Comparison of ENCODE assay signal across 8 cellular contexts in the genomic region with DNA sequence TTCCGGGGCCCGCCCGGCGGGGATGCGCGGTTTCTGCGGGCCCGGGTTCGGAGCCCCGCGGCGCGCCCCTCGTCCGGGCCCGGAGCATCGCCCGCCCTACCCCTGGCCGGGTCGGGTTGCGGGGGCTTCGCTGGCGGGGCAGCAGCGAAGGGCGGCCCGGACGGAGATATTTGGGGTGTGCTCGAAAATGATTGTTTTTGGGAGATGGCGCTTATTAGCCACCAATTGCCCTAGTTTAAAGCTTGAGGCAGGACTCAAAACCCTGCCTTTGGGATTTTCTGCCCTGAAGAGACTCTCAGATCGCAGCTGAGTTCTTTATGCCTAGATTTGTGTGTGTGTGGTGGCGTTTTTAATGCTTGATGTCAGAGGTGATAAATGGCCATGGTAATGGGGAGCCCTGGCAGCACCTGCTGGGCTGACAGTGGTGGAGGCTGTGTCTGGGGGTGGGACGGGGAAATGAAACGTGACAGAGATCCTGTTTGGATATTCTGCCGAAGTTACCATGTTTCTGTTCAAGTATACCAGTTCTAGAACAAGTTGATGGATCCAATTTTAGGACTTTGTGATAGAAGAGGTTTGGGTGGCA. TPM values are rescaled to one million over a fixed set of nuclear protein-coding genes. Genes with fewer than 3 reads are reported as not detected.
DNase-seq lines count a peak whose midpoint lies in the region; ATAC-seq lines count a peak whose summit lies in the region.

No MANE protein-coding gene starts in this region.

- peak overlapping the region; percentile 75 for H3K4me3 ChIP-seq in H7 (ENCODE audit: insufficient read depth, low read depth, low read length)
- peak overlapping the region; percentile 77 to 98 for H3K4me3 ChIP-seq in aorta (ENCODE audit: low read length in 2 of 2)

- H3K27me3 ChIP-seq in H7 (ENCODE audit: control insufficient read depth, insufficient read depth, low read length) (no peaks in the 10 kb centered on the region; the same call in 1 of the 2 replicates), aorta (ENCODE audit: control insufficient read depth in 1 of 2, insufficient read depth in 2 of 2, low read length in 1 of 2) (no peaks in the 10 kb centered on the region)

- peaks cover 0 to 6% of the 10 kb centered on the region in 2 donors for H3K4me1 ChIP-seq in aorta (ENCODE audit: control insufficient read depth in 1 of 2, insufficient read depth in 2 of 2, low read length in 2 of 2)

- 0 to 1% methylated on average over 33 to 34 of the region's 34 CpGs for WGBS in aorta, 2 donors

- peaks cover 36 to 51% (median 39%) of the 10 kb centered on the region in 3 donors for H3K4me1 Mint-ChIP-seq in naive B cell

- intact Hi-C loops in aorta (cut with DNase I) = loop anchor here (2.0 to 5.0 kb wide), 3 partner anchors 60 to 185 kb away; a partner anchor contains a TSS

- ATAC-seq in naive B cell (ENCODE audit: low read depth in 2 of 2) (peak; percentile 19 to 24), aorta (ENCODE audit: low FRiP score) (no peak), HG02970 (IDR thresholded peaks at IDR 0.05; ENCODE audit: low FRiP score, unreplicated experiment) (no peak), GM18502 (IDR thresholded peaks at IDR 0.05; ENCODE audit: poor library complexity, unreplicated experiment) (no peak)

- no peaks in the 10 kb centered on the region for H3K36me3 Mint-ChIP-seq in naive B cell

- peak overlapping the region; percentile 85 to 96 (median 94) for H3K4me3 Mint-ChIP-seq in naive B cell

- H3K9me3 Mint-ChIP-seq in naive B cell = no peaks in the 10 kb centered on the region

- peak overlapping the region; percentile 10 to 43 for H3K27ac ChIP-seq in aorta (ENCODE audit: low read depth in 1 of 2, low read length in 2 of 2)

- H3K9me3 ChIP-seq in aorta (ENCODE audit: control insufficient read depth, low read length) = no peaks in the 10 kb centered on the region

- H3K36me3 ChIP-seq in H7 (replicated peaks; ENCODE audit: control insufficient read depth, insufficient read depth, low read length) (no peaks in the 10 kb centered on the region), aorta (ENCODE audit: control insufficient read depth in 1 of 2, insufficient read depth in 2 of 2, low read length in 1 of 2) (no peaks in the 10 kb centered on the region)

- H3K27ac Mint-ChIP-seq in naive B cell = peak overlapping the region; percentile 60 to 91 (median 82)

- DNase-seq in DMS79 treated with DMSO at 0.1 percent for 48 hours (lab: John Stamatoyannopoulos, UW) (peak; percentile 4), H7 (no peak), T follicular helper cell (ENCODE audit: low read depth) (peak; percentile 13), dermis microvascular lymphatic vessel endothelial cell (ENCODE audit: low read depth in 2 of 2) (peak; percentile 7 to 33), naive B cell (peak; percentile 44), aorta (no peak)

- H3K27me3 Mint-ChIP-seq in naive B cell = peaks cover 4 to 15% (median 12%) of the 10 kb centered on the region in 3 donors

RNA-seq across cellular contexts. Expression of a gene that starts 0.6 kb away (rescaled TPM):
- total RNA-seq in H7 (2014; rRNA removed; shearing (Covaris generic)) = 22.9 and 24.7 TPM in 2 replicates
- total RNA-seq in dermis microvascular lymphatic vessel endothelial cell = 4.2 and 6.7 TPM in 2 replicates
- polyA plus RNA-seq in naive B cell (ENCODE audit: low read depth in 6 of 6) = 10 to 100 TPM; 11.2 to 15.4 (median 12.6) TPM
- 10 to 100 TPM in 1 of 2 donors, 1 to 10 TPM in 1; 7.9 to 12.8 TPM for total RNA-seq in aorta
- polyA plus RNA-seq in aorta = 10 to 100 TPM in 1 of 2 donors, 1 to 10 TPM in 1; 5.9 to 16.5 TPM

RNA-seq across cellular contexts. Expression of a gene that starts 44.5 kb away (rescaled TPM):
- 2.9 and 4.2 TPM in 2 replicates for total RNA-seq in H7 (2014; rRNA removed; shearing (Covaris generic))
- total RNA-seq in dermis microvascular lymphatic vessel endothelial cell (1.0 and 1.6 TPM in 2 replicates), aorta (10 to 100 TPM; 12.9 to 31.5 TPM)
- polyA plus RNA-seq in naive B cell (ENCODE audit: low read depth in 6 of 6) (not detected), aorta (10 to 100 TPM; 10.6 to 68.7 TPM)

RNA-seq across cellular contexts. Expression of a gene that starts 58.8 kb away (rescaled TPM):
- 206 and 219 TPM in 2 replicates for total RNA-seq in H7 (2014; rRNA removed; shearing (Covaris generic))
- total RNA-seq in dermis microvascular lymphatic vessel endothelial cell (60.3 and 63.6 TPM in 2 replicates), aorta (10 to 100 TPM; 49.0 to 49.9 TPM)
- polyA plus RNA-seq in naive B cell (ENCODE audit: low read depth in 6 of 6) (100 to 1,000 TPM in 3 of 6 donors, 10 to 100 TPM in 3; 84.4 to 157 (median 101) TPM), aorta (10 to 100 TPM; 68.4 to 72.7 TPM)

Comparison
In these comparisons a context has a peak if more than half of its experiments do, and no peak if none do; other contexts are left out.
1. DNase-seq: peak in DMS79 treated with DMSO at 0.1 percent for 48 hours (single experiment), T follicular helper cell (single experiment), dermis microvascular lymphatic vessel endothelial cell (2 of 2) and naive B cell (single experiment); none in H7 (single experiment) and aorta (0 of 2).
2. ATAC-seq: peak in naive B cell (2 of 2); none in aorta (single experiment), HG02970 (single experiment) and GM18502 (single experiment).